ENCODE assay signal across 15 cellular contexts in genomic region chr7:33201821-33202220, GRCh38.
A peak's percentile ranks its signal among the peaks of the same experiment; 100 is the strongest.
DNase-seq lines count a peak whose midpoint lies in the region; ATAC-seq and TF ChIP-seq lines count a peak whose summit lies in the region.
"Had no signal": no experiment of that assay in that cellular context is flagged by ENCODE, and none has a peak within 500 bp of the region (broad histone marks: within the 10 kb centered on the region; RNA-seq: fewer than 3 reads in every experiment).

No MANE protein-coding gene starts in this region.

- H3K9me3 Mint-ChIP-seq in MCF 10A (ENCODE audit: unreplicated experiment), result no peaks in the 10 kb centered on the region

- no peak for TF ChIP-seq CTCF in mammary epithelial cell (conservative IDR thresholded peaks at IDR 0.05 in 1 of 2, IDR thresholded peaks at IDR 0.05 in 1 of 2; ENCODE audit: extremely low read depth in 1 of 2, insufficient read depth in 1 of 2, low read depth in 1 of 2, low read length in 2 of 2)
- TF ChIP-seq CTCF in MCF 10A (IDR thresholded peaks at IDR 0.05; ENCODE audit: unreplicated experiment), result no peak

- no peaks in the 10 kb centered on the region for H3K36me3 Mint-ChIP-seq in MCF 10A (ENCODE audit: insufficient read depth, unreplicated experiment)

- H3K4me1 Mint-ChIP-seq in MCF 10A (ENCODE audit: insufficient read depth, unreplicated experiment), result no peaks in the 10 kb centered on the region

- no peak overlapping the region for H3K27ac ChIP-seq in mammary epithelial cell (ENCODE audit: insufficient read depth, low read depth, low read length)
- H3K27ac ChIP-seq: 22Rv1 had no signal

- in situ Hi-C loops in mammary epithelial cell (cut with MboI; ENCODE audit: low sequenced_read_pairs in 2 of 2), result no loop called here

- BruUV-seq in mammary epithelial cell (replicated peaks; lab: Mats Ljungman, UMichigan) (no TSS peak), MCF 10A (replicated peaks; lab: Mats Ljungman, UMichigan) (no TSS peak)

- peak; percentile 5 for DNase-seq in mammary epithelial cell
- no peak for DNase-seq in MCF 10A (ENCODE audit: unreplicated experiment)
- DNase-seq in astrocyte of the hippocampus (ENCODE audit: low read depth, low spot score), result peak; percentile 38
- DNase-seq in kidney tubule cell (ENCODE audit: low spot score), result peak; percentile 64
- DNase-seq in C1 segment of cervical spinal cord (lab: John Stamatoyannopoulos, UW), result no peak
- no peak for DNase-seq in activated T-cell treated with anti-CD3 and anti-CD28 coated beads, Interleukin-2, amount 50 U/mL, for 1 hour
- DNase-seq: Caco-2; CD8-positive, alpha-beta memory T cell; DND-41; GDM1; GOT3 had no signal

- no peak overlapping the region for H3K27ac Mint-ChIP-seq in MCF 10A (ENCODE audit: low read depth, unreplicated experiment)
- H3K27ac Mint-ChIP-seq: CD8-positive, alpha-beta memory T cell had no signal

- no peaks in the 10 kb centered on the region for H3K79me2 ChIP-seq in mammary epithelial cell (ENCODE audit: insufficient read depth, low read length)

- no peak overlapping the region for H2AFZ ChIP-seq in mammary epithelial cell (ENCODE audit: low read depth, low read length)

- 97% methylated on average over 2 of the region's 2 CpGs for WGBS in mammary epithelial cell (ENCODE audit: low coverage, missing lambda C conversion rate)

- no peaks in the 10 kb centered on the region for H3K4me1 ChIP-seq in mammary epithelial cell (ENCODE audit: insufficient read depth, low read length)
- H3K4me1 ChIP-seq: Caco-2, HAP-1 had no signal

- H3K4me2 ChIP-seq in mammary epithelial cell (ENCODE audit: insufficient read depth, low read depth, low read length), result no peak overlapping the region

- no peaks in the 10 kb centered on the region for H3K36me3 ChIP-seq in mammary epithelial cell (ENCODE audit: insufficient read depth, low read length)
- H3K36me3 ChIP-seq: HAP-1 had no signal

- no peaks in the 10 kb centered on the region for H3K27me3 ChIP-seq in mammary epithelial cell (ENCODE audit: insufficient read depth, low read length)

- intact Hi-C loops in mammary epithelial cell (cut with micrococcal nuclease), result no loop called here
- intact Hi-C loops in MCF 10A (cut with micrococcal nuclease), result no loop called here

- H3K27me3 Mint-ChIP-seq in MCF 10A (ENCODE audit: insufficient read depth, unreplicated experiment), result no peaks in the 10 kb centered on the region
- H3K27me3 Mint-ChIP-seq: CD8-positive, alpha-beta memory T cell had no signal

- no peaks in the 10 kb centered on the region for H4K20me1 ChIP-seq in mammary epithelial cell (ENCODE audit: insufficient read depth, low read length)

- H3K4me3 ChIP-seq in mammary epithelial cell (replicated peaks in 1 of 3; ENCODE audit: insufficient read depth in 1 of 3, low read depth in 2 of 3, low read length in 3 of 3), result no peak overlapping the region
- H3K4me3 ChIP-seq: HAP-1 had no signal

- CTCF ChIA-PET in mammary epithelial cell (lab: Charles Lee; ENCODE audit: low non-redundant PET) (no interaction called here), MCF 10A (lab: Yijun Ruan, JAX) (interaction anchor here (0.6 to 1.0 kb wide), 2 partner anchors 11 to 272 kb away, joined by 3 to 4 read pairs; no protein-coding TSS in a partner anchor)

- POLR2A ChIA-PET in MCF 10A (lab: Yijun Ruan, JAX), result no interaction called here

- dilution Hi-C loops in mammary epithelial cell (cut with HindIII; ENCODE audit: low sequenced_read_pairs), result no loop called here

- H3K9me3 ChIP-seq in mammary epithelial cell (replicated peaks; ENCODE audit: insufficient read depth, low read length), result no peaks in the 10 kb centered on the region
- H3K9me3 ChIP-seq: Caco-2, HAP-1 had no signal

- no peak for ATAC-seq in GM18498 (IDR thresholded peaks at IDR 0.05; ENCODE audit: unreplicated experiment)
- no peak for ATAC-seq in HG02588 (IDR thresholded peaks at IDR 0.05; ENCODE audit: unreplicated experiment)

- no peak overlapping the region for H3K9ac ChIP-seq in mammary epithelial cell (ENCODE audit: insufficient read depth, low read length)

- H3K4me3 Mint-ChIP-seq in MCF 10A (ENCODE audit: unreplicated experiment), result no peak overlapping the region
- H3K4me3 Mint-ChIP-seq: CD8-positive, alpha-beta memory T cell had no signal

Comparison
In these comparisons a context has a peak if more than half of its experiments do, and no peak if none do; other contexts are left out.
1. DNase-seq: peak in mammary epithelial cell (single experiment), astrocyte of the hippocampus (single experiment) and kidney tubule cell (single experiment); none in MCF 10A (single experiment), C1 segment of cervical spinal cord (0 of 14) and activated T-cell treated with anti-CD3 and anti-CD28 coated beads, Interleukin-2, amount 50 U/mL, for 1 hour (single experiment).